1 cellular context compared by ENCODE assay signal in genomic region chr12:121738340-121738858, GRCh38.
A peak's percentile ranks its signal among the peaks of the same experiment; 100 is the strongest.
TF ChIP-seq lines count a peak whose summit lies in the region.

No MANE protein-coding gene starts in this region.

TF ChIP-seq in K562, 482 proteins besides CTCF, POLR2A, EP300 and RAD21 (continued from another document and continues in another):
- TF ChIP-seq REST (CRISPR knock-in tag; IDR thresholded peaks at IDR 0.05; ENCODE audit: low read depth) (no peak), E2F6 (IDR thresholded peaks at IDR 0.05; ENCODE audit: borderline replicate concordance in 1 of 2, extremely low read depth in 1 of 2, insufficient read depth in 1 of 2, insufficient read length in 1 of 2, low read depth in 1 of 2, low read length in 1 of 2, poor library complexity in 1 of 2, severe bottlenecking in 1 of 2) (no peak), ZNF766 (CRISPR knock-in tag; conservative IDR thresholded peaks at IDR 0.05) (peak; percentile 84), MCM5 (IDR thresholded peaks at IDR 0.05; ENCODE audit: low read depth) (no peak), CC2D1A (IDR thresholded peaks at IDR 0.05) (peak; percentile 57; the same call in 1 of the 2 replicates), DNMT1 (IDR thresholded peaks at IDR 0.05) (no peak), ZNF239 (CRISPR knock-in tag; IDR thresholded peaks at IDR 0.05) (no peak), AFF4 (CRISPR knock-in tag; IDR thresholded peaks at IDR 0.05) (no peak), ZNF253 (CRISPR knock-in tag; conservative IDR thresholded peaks at IDR 0.05) (no peak), EZH2 (IDR thresholded peaks at IDR 0.05; ENCODE audit: borderline replicate concordance, low read depth, low read length) (no peak), TSHZ1 (CRISPR knock-in tag; IDR thresholded peaks at IDR 0.05) (no peak), CAMTA2 (CRISPR knock-in tag; conservative IDR thresholded peaks at IDR 0.05) (no peak), GABPB2 (CRISPR knock-in tag; conservative IDR thresholded peaks at IDR 0.05) (no peak), JUND (IDR thresholded peaks at IDR 0.05; ENCODE audit: borderline replicate concordance, low read depth, low read length) (peak; percentile 96), JUND (tag; IDR thresholded peaks at IDR 0.05; ENCODE audit: borderline replicate concordance, low read depth, low read length) (peak; percentile 93; the same call in 1 of the 3 replicates), SETDB1 (IDR thresholded peaks at IDR 0.05; ENCODE audit: low read length) (no peak), ZNF778 (CRISPR knock-in tag; IDR thresholded peaks at IDR 0.05) (no peak), ATF3 (IDR thresholded peaks at IDR 0.05) (peak; percentile 99), ATF3 (CRISPR knock-in tag; conservative IDR thresholded peaks at IDR 0.05) (peak; percentile 94), HINFP (tag; conservative IDR thresholded peaks at IDR 0.05; ENCODE audit: low read depth) (peak; percentile 71; the same call in 1 of the 2 replicates), POLR2H (tag; IDR thresholded peaks at IDR 0.05; ENCODE audit: low read depth) (no peak), E2F3 (CRISPR knock-in tag; IDR thresholded peaks at IDR 0.05) (no peak), HMGN3 (IDR thresholded peaks at IDR 0.05; ENCODE audit: borderline replicate concordance, extremely low read depth, insufficient read length, low read depth, low read length) (peak; percentile 94), ZNF518B (CRISPR knock-in tag; IDR thresholded peaks at IDR 0.05) (no peak), MIER1 (IDR thresholded peaks at IDR 0.05; ENCODE audit: low read depth) (no peak), ESRRB (CRISPR knock-in tag; IDR thresholded peaks at IDR 0.05; ENCODE audit: borderline replicate concordance) (no peak), PRDM10 (IDR thresholded peaks at IDR 0.05; ENCODE audit: partially characterized antibody) (peak; percentile 76), CTBP1 (IDR thresholded peaks at IDR 0.05; ENCODE audit: borderline replicate concordance) (peak; percentile 94), JUNB (CRISPR knock-in tag; conservative IDR thresholded peaks at IDR 0.05) (no peak), ETV6 (IDR thresholded peaks at IDR 0.05; ENCODE audit: borderline replicate concordance in 1 of 2, low read depth in 2 of 2, low read length in 1 of 2) (no peak), ETV6 (CRISPR knock-in tag; IDR thresholded peaks at IDR 0.05; ENCODE audit: borderline replicate concordance) (no peak), NCOA1 (IDR thresholded peaks at IDR 0.05; ENCODE audit: low read depth) (peak; percentile 73), PHTF2 (CRISPR knock-in tag; IDR thresholded peaks at IDR 0.05) (no peak), MITF (IDR thresholded peaks at IDR 0.05) (no peak)
